30 cellular contexts compared by ENCODE assay signal in the genomic region with DNA sequence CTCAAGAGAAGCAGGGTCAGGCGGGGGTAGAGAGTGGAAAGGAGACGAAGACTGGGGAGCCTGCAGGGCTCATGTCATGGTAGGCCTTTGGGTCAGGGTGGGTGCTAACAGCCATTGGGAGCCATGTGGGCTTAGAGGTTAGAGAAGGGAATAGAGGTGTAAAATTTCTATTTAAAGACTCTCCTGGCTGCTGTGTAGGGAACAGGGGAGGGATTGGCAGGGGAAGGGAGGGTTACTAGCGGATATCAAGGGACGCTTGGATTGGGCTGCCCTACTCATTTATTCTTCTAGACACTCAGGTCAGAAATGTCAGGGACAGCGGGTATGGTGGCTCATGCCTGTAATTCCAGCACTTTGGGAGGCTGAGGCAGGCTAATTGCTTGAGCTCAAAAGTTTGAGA. TPM values are rescaled to one million over a fixed set of nuclear protein-coding genes. Genes with fewer than 3 reads are reported as not detected.
"Had no signal": no experiment of that assay in that cellular context is flagged by ENCODE, and none has a peak within 500 bp of the region (broad histone marks: within the 10 kb centered on the region; RNA-seq: fewer than 3 reads in every experiment).

No MANE protein-coding gene starts in this region.

- ATAC-seq: activated naive CD4-positive, alpha-beta T cell treated with anti-CD3 and anti-CD28 coated beads, Interleukin-2, amount 50 U/mL, for 72 hours; activated T-cell treated with anti-CD3 and anti-CD28 coated beads, Interleukin-2, amount 50 U/mL, for 72 hours; gastroesophageal sphincter; WTC11 had no signal

- DNase-seq: activated CD4-positive, alpha-beta memory T cell treated with anti-CD3 and anti-CD28 coated beads, Interleukin-2, amount 10 ng/mL, durations not matched to agents 7 days and 5 days; activated CD4-positive, alpha-beta T cell treated with anti-CD3 and anti-CD28 coated beads for 1 hour; activated CD4-positive, alpha-beta T cell treated with anti-CD3 and anti-CD28 coated beads for 4 hours; activated CD4-positive, alpha-beta T cell treated with anti-CD3 and anti-CD28 coated beads, Interleukin-2, amount 10 ng/mL, durations not matched to agents 7 days and 5 days; activated CD4-positive, alpha-beta T cell treated with anti-CD3 and anti-CD28 coated beads, Interleukin-2, amount 50 U/mL, for 4 hours; activated CD8-positive, alpha-beta memory T cell treated with anti-CD3 and anti-CD28 coated beads, Interleukin-2, amount 50 U/mL, for 48 hours; activated gamma-delta T cell; activated naive CD4-positive, alpha-beta T cell; activated naive CD4-positive, alpha-beta T cell treated with anti-CD3 and anti-CD28 coated beads, Interleukin-2, amount 10 ng/mL, durations not matched to agents 7 days and 5 days; activated naive CD8-positive, alpha-beta T cell treated with anti-CD3 and anti-CD28 coated beads, Interleukin-2, amount 10 ng/mL, durations not matched to agents 7 days and 5 days; activated T-cell treated with anti-CD3 and anti-CD28 coated beads for 4 hours; activated T-cell treated with anti-CD3 and anti-CD28 coated beads, Interleukin-2, amount 50 U/mL, for 24 hours; activated T-cell treated with anti-CD3 and anti-CD28 coated beads, Interleukin-2, amount 50 U/mL, for 72 hours; brain microvascular endothelial cell; effector CD8-positive, alpha-beta T cell; esophagus squamous epithelium; foreskin melanocyte; T-helper 2 cell had no signal

- H3K36me3 Mint-ChIP-seq: activated naive CD4-positive, alpha-beta T cell treated with anti-CD3 and anti-CD28 coated beads, Interleukin-2, amount 10 ng/mL, durations not matched to agents 7 days and 5 days; activated naive CD4-positive, alpha-beta T cell treated with anti-CD3 and anti-CD28 coated beads, Interleukin-2, amount 50 U/mL, for 72 hours; activated naive CD8-positive, alpha-beta T cell treated with anti-CD3 and anti-CD28 coated beads, Interleukin-2, amount 10 ng/mL, durations not matched to agents 7 days and 5 days; WTC11 had no signal

- H3K27ac Mint-ChIP-seq: activated CD4-positive, alpha-beta memory T cell treated with anti-CD3 and anti-CD28 coated beads, Interleukin-2, amount 10 ng/mL, durations not matched to agents 7 days and 5 days; activated CD4-positive, alpha-beta T cell treated with anti-CD3 and anti-CD28 coated beads, Interleukin-2, amount 10 ng/mL, durations not matched to agents 7 days and 5 days; activated naive CD4-positive, alpha-beta T cell treated with anti-CD3 and anti-CD28 coated beads, Interleukin-2, amount 10 ng/mL, durations not matched to agents 7 days and 5 days; activated naive CD4-positive, alpha-beta T cell treated with anti-CD3 and anti-CD28 coated beads, Interleukin-2, amount 50 U/mL, for 72 hours; activated naive CD8-positive, alpha-beta T cell treated with anti-CD3 and anti-CD28 coated beads, Interleukin-2, amount 10 ng/mL, durations not matched to agents 7 days and 5 days; activated T-cell treated with anti-CD3 and anti-CD28 coated beads, Interleukin-2, amount 50 U/mL, for 24 hours; activated T-cell treated with anti-CD3 and anti-CD28 coated beads, Interleukin-2, amount 50 U/mL, for 72 hours; WTC11 had no signal

- H3K4me1 ChIP-seq: ascending aorta, esophagus squamous epithelium had no signal

- H3K4me1 Mint-ChIP-seq: activated CD4-positive, alpha-beta memory T cell treated with anti-CD3 and anti-CD28 coated beads, Interleukin-2, amount 10 ng/mL, durations not matched to agents 7 days and 5 days; activated CD4-positive, alpha-beta T cell treated with anti-CD3 and anti-CD28 coated beads, Interleukin-2, amount 10 ng/mL, durations not matched to agents 7 days and 5 days; activated naive CD4-positive, alpha-beta T cell treated with anti-CD3 and anti-CD28 coated beads, Interleukin-2, amount 10 ng/mL, durations not matched to agents 7 days and 5 days; activated naive CD8-positive, alpha-beta T cell treated with anti-CD3 and anti-CD28 coated beads, Interleukin-2, amount 10 ng/mL, durations not matched to agents 7 days and 5 days had no signal

- H3K9me3 ChIP-seq: ascending aorta, esophagus squamous epithelium, gastroesophageal sphincter had no signal

- H3K36me3 ChIP-seq: ascending aorta, brain microvascular endothelial cell, esophagus squamous epithelium had no signal

- H3K9me3 Mint-ChIP-seq: activated CD4-positive, alpha-beta memory T cell treated with anti-CD3 and anti-CD28 coated beads, Interleukin-2, amount 10 ng/mL, durations not matched to agents 7 days and 5 days; activated CD4-positive, alpha-beta T cell treated with anti-CD3 and anti-CD28 coated beads, Interleukin-2, amount 10 ng/mL, durations not matched to agents 7 days and 5 days; activated naive CD4-positive, alpha-beta T cell treated with anti-CD3 and anti-CD28 coated beads, Interleukin-2, amount 10 ng/mL, durations not matched to agents 7 days and 5 days; activated naive CD4-positive, alpha-beta T cell treated with anti-CD3 and anti-CD28 coated beads, Interleukin-2, amount 50 U/mL, for 72 hours; activated naive CD8-positive, alpha-beta T cell treated with anti-CD3 and anti-CD28 coated beads, Interleukin-2, amount 10 ng/mL, durations not matched to agents 7 days and 5 days; activated T-cell treated with anti-CD3 and anti-CD28 coated beads, Interleukin-2, amount 50 U/mL, for 24 hours; activated T-cell treated with anti-CD3 and anti-CD28 coated beads, Interleukin-2, amount 50 U/mL, for 72 hours had no signal

- H3K4me3 Mint-ChIP-seq: activated CD4-positive, alpha-beta memory T cell treated with anti-CD3 and anti-CD28 coated beads, Interleukin-2, amount 10 ng/mL, durations not matched to agents 7 days and 5 days; activated CD4-positive, alpha-beta T cell treated with anti-CD3 and anti-CD28 coated beads, Interleukin-2, amount 10 ng/mL, durations not matched to agents 7 days and 5 days; activated naive CD4-positive, alpha-beta T cell treated with anti-CD3 and anti-CD28 coated beads, Interleukin-2, amount 10 ng/mL, durations not matched to agents 7 days and 5 days; activated naive CD8-positive, alpha-beta T cell treated with anti-CD3 and anti-CD28 coated beads, Interleukin-2, amount 10 ng/mL, durations not matched to agents 7 days and 5 days; activated T-cell treated with anti-CD3 and anti-CD28 coated beads, Interleukin-2, amount 50 U/mL, for 24 hours; activated T-cell treated with anti-CD3 and anti-CD28 coated beads, Interleukin-2, amount 50 U/mL, for 72 hours; WTC11 had no signal

- H3K4me3 ChIP-seq: ascending aorta, esophagus squamous epithelium, gastroesophageal sphincter had no signal

- H3K27ac ChIP-seq: ascending aorta, brain microvascular endothelial cell, epithelial cell of prostate, esophagus squamous epithelium, gastroesophageal sphincter, VCaP had no signal

- H3K27me3 ChIP-seq: ascending aorta, brain microvascular endothelial cell, esophagus squamous epithelium, gastroesophageal sphincter had no signal

RNA-seq across cellular contexts. Expression of gene WSCD2, which starts 18.2 kb away (rescaled TPM):
- total RNA-seq: activated CD4-positive, alpha-beta memory T cell treated with anti-CD3 and anti-CD28 coated beads, Interleukin-2, amount 10 ng/mL, durations not matched to agents 7 days and 5 days; activated CD4-positive, alpha-beta T cell treated with anti-CD3 and anti-CD28 coated beads, Interleukin-2, amount 10 ng/mL, durations not matched to agents 7 days and 5 days; activated naive CD4-positive, alpha-beta T cell treated with anti-CD3 and anti-CD28 coated beads, Interleukin-2, amount 50 U/mL, for 72 hours; activated naive CD8-positive, alpha-beta T cell treated with anti-CD3 and anti-CD28 coated beads, Interleukin-2, amount 10 ng/mL, durations not matched to agents 7 days and 5 days; activated T-cell treated with anti-CD3 and anti-CD28 coated beads, Interleukin-2, amount 50 U/mL, for 72 hours; bronchial epithelial cell; dermis microvascular lymphatic vessel endothelial cell; endothelial cell of umbilical vein; fibroblast of lung; fibroblast of villous mesenchyme; T-helper 1 cell treated with Interleukin-12 subunit alpha and Interleukin-12 subunit beta and Interleukin-4 antibody, amounts not matched to agents 30 ng/mL and 1 ng/mL, for 36 hours had no signal
- polyA plus RNA-seq: endothelial cell of umbilical vein, fibroblast of lung had no signal
